ENCODE assay signal across 8 cellular contexts in the genomic region with DNA sequence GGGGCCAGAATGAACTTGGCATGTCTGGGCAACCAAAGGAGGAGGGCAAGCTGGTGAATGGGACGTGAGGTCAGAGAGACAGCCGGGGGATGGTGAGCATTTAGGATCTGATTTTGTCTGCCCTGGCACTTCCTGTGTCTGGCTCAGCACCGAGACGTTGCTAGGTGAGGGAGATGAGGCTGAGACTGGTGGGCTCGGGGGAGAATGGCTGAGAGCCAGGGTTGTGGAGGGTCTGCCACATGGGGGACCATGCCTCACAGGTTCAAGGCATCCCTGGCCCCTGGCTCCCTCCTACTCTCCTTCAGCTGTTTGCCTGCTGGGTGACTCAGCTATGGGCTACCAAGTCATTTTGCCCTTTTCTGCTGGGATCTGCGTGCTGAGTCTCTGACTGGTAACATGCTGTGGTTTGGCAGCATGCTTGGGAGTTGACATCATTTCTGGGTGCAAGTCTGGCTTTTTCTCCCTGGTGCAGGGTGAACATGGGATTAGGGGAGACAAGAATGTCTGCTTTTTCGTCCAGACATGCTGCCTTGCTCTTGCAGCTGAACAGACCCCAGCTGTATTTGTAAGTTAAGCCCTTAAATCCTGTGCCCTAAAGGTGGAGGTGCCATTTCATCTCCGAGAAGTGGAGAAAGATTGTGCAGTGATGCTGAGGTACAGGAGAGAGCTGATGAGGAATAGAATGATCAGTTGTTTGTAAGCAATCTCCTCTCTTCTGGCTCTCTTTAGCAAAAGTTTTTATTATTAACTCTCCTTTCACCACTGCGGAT. TPM values are rescaled to one million over a fixed set of nuclear protein-coding genes. Genes with fewer than 3 reads are reported as not detected.
DNase-seq lines count a peak whose midpoint lies in the region; ATAC-seq and TF ChIP-seq lines count a peak whose summit lies in the region.

No MANE protein-coding gene starts in this region.

- H3K9me3 ChIP-seq in AG04450 (ENCODE audit: control insufficient read depth, insufficient read depth, low read length) (peaks cover 8% of the 10 kb centered on the region), upper lobe of left lung (peaks cover 0 to 4% (median 0%) of the 10 kb centered on the region in 4 donors)

- H3K36me3 Mint-ChIP-seq in T-helper 2 cell treated with Interferon-gamma antibody and Interleukin-4, amounts not matched to agents 5 μg/mL and 100 μg/mL, for 36 hours (ENCODE audit: low read depth) = peaks cover 9% of the 10 kb centered on the region
- H3K36me3 Mint-ChIP-seq in chondrocyte (ENCODE audit: low read depth) (peaks cover 7% of the 10 kb centered on the region), naive B cell (peaks cover 3 to 17% of the 10 kb centered on the region in 2 donors)

- DNase-seq in AG04450 (ENCODE audit: low read depth, low spot score) (peak; percentile 96), chondrocyte (ENCODE audit: low spot score) (no peak), naive B cell (no peak), upper lobe of left lung (peak in 1 of 2 donors; percentile 68), NCI-H1105 (lab: John Stamatoyannopoulos, UW) (no peak)
- peak; percentile 78 for DNase-seq in T-helper 2 cell treated with Interferon-gamma antibody and Interleukin-4, amounts not matched to agents 5 μg/mL and 100 μg/mL, for 36 hours (ENCODE audit: low spot score)

- no peak for TF ChIP-seq EP300 in upper lobe of left lung (IDR thresholded peaks at IDR 0.05)

- peaks cover 2% of the 10 kb centered on the region for H3K27me3 Mint-ChIP-seq in T-helper 2 cell treated with Interferon-gamma antibody and Interleukin-4, amounts not matched to agents 5 μg/mL and 100 μg/mL, for 36 hours (ENCODE audit: low read depth)
- H3K27me3 Mint-ChIP-seq in chondrocyte (ENCODE audit: low read depth) (no peaks in the 10 kb centered on the region), naive B cell (no peaks in the 10 kb centered on the region)

- H3K4me1 ChIP-seq in upper lobe of left lung = peaks cover 13 to 43% (median 26%) of the 10 kb centered on the region in 4 donors

- CTCF ChIA-PET in AG04450 (lab: Charles Lee) = no interaction called here

- ATAC-seq in HG02610 (IDR thresholded peaks at IDR 0.05; ENCODE audit: unreplicated experiment) (peak; percentile 72), naive B cell (ENCODE audit: low read depth in 2 of 2) (peak in 1 of 2 donors; percentile 45), upper lobe of left lung (ENCODE audit: low FRiP score in 2 of 2) (peak; percentile 83 to 87), GM18909 (IDR thresholded peaks at IDR 0.05; ENCODE audit: poor library complexity, unreplicated experiment) (no peak)

- no peaks in the 10 kb centered on the region for H3K27me3 ChIP-seq in AG04450 (ENCODE audit: control insufficient read depth, insufficient read depth, low read length)
- no peaks in the 10 kb centered on the region for H3K27me3 ChIP-seq in upper lobe of left lung

- POLR2A ChIA-PET in AG04450 (lab: Yijun Ruan, JAX) = interaction anchor here (0.7 to 2.5 kb wide), 4 partner anchors 11 to 29 kb away, joined by 3 to 16 read pairs (median 8); no protein-coding TSS in a partner anchor

- peaks cover 27% of the 10 kb centered on the region for H3K4me1 Mint-ChIP-seq in T-helper 2 cell treated with Interferon-gamma antibody and Interleukin-4, amounts not matched to agents 5 μg/mL and 100 μg/mL, for 36 hours (ENCODE audit: low read depth)
- H3K4me1 Mint-ChIP-seq in chondrocyte (ENCODE audit: low read depth) (peaks cover 98% of the 10 kb centered on the region), naive B cell (peaks cover 65 to 77% (median 66%) of the 10 kb centered on the region in 3 donors)

- TF ChIP-seq CTCF in AG04450 (IDR thresholded peaks at IDR 0.05; ENCODE audit: low read depth, low read length) (no peak), chondrocyte (IDR thresholded peaks at IDR 0.05) (no peak), upper lobe of left lung (IDR thresholded peaks at IDR 0.05) (no peak)

- TF ChIP-seq POLR2A in upper lobe of left lung (IDR thresholded peaks at IDR 0.05) = no peak

- H3K27ac Mint-ChIP-seq in T-helper 2 cell treated with Interferon-gamma antibody and Interleukin-4, amounts not matched to agents 5 μg/mL and 100 μg/mL, for 36 hours = peak overlapping the region; percentile 67
- H3K27ac Mint-ChIP-seq in chondrocyte (ENCODE audit: unreplicated experiment) = peak overlapping the region; percentile 98
- peak overlapping the region in 4 of 6 donors; percentile 35 to 90 (median 89) for H3K27ac Mint-ChIP-seq in naive B cell

- peak overlapping the region; percentile 92 for H3K27ac ChIP-seq in AG04450 (ENCODE audit: low read depth, low read length)
- H3K27ac ChIP-seq in upper lobe of left lung = peak overlapping the region in 2 of 4 donors; percentile 57 to 71

- H3K4me3 Mint-ChIP-seq in T-helper 2 cell treated with Interferon-gamma antibody and Interleukin-4, amounts not matched to agents 5 μg/mL and 100 μg/mL, for 36 hours = peak overlapping the region; percentile 55
- H3K4me3 Mint-ChIP-seq in chondrocyte (ENCODE audit: unreplicated experiment) = peak overlapping the region; percentile 23
- peak overlapping the region in 1 of 8 donors; percentile 1 for H3K4me3 Mint-ChIP-seq in naive B cell

- peaks cover 11% of the 10 kb centered on the region for H3K9me3 Mint-ChIP-seq in T-helper 2 cell treated with Interferon-gamma antibody and Interleukin-4, amounts not matched to agents 5 μg/mL and 100 μg/mL, for 36 hours
- H3K9me3 Mint-ChIP-seq in chondrocyte (ENCODE audit: low read depth) (peaks cover 5% of the 10 kb centered on the region), naive B cell (peaks cover 0 to 10% (median 5%) of the 10 kb centered on the region in 7 donors)

- H3K36me3 ChIP-seq in upper lobe of left lung = peaks cover 0 to 3% (median under 1%) of the 10 kb centered on the region in 4 donors

- H3K4me3 ChIP-seq in AG04450 (ENCODE audit: low read depth, low read length) (peak overlapping the region; percentile 34), upper lobe of left lung (no peak overlapping the region)

- 57 to 88% methylated on average over 4 to 9 of the region's 9 CpGs for WGBS in upper lobe of left lung, 2 donors

RNA-seq across cellular contexts. Expression of a gene that starts 17.6 kb away (rescaled TPM):
- polyA plus RNA-seq in AG04450 (2011; rRNA removed) = 119 and 121 TPM in 2 replicates
- polyA minus RNA-seq in AG04450 (2011; rRNA and poly(A)+ RNA removed) = 96.5 and 108 TPM in 2 replicates
- total RNA-seq in chondrocyte = 210 to 276 TPM (median 223 TPM) in 3 replicates
- 10 to 100 TPM; 15.1 to 22.4 (median 17.5) TPM for polyA plus RNA-seq in naive B cell (ENCODE audit: low read depth in 6 of 6)
- total RNA-seq in upper lobe of left lung = 10 to 100 TPM; 51.3 to 62.3 (median 56.2) TPM

Comparison
In these comparisons a context has a peak if more than half of its experiments do, and no peak if none do; other contexts are left out.
1. DNase-seq: peak in AG04450 (single experiment) and T-helper 2 cell treated with Interferon-gamma antibody and Interleukin-4, amounts not matched to agents 5 μg/mL and 100 μg/mL, for 36 hours (single experiment); none in chondrocyte (single experiment), naive B cell (single experiment) and NCI-H1105 (single experiment).
2. Peak in every context shown above with its lines, with median percentiles within 50 percentile points of each other: H3K27ac Mint-ChIP-seq.